9 cellular contexts compared by ENCODE assay signal in genomic region chr2:177281400-177282021, GRCh38. TPM values are rescaled to one million over a fixed set of nuclear protein-coding genes. Genes with fewer than 3 reads are reported as not detected.
DNase-seq lines count a peak whose midpoint lies in the region; ATAC-seq, FAIRE-seq and TF ChIP-seq lines count a peak whose summit lies in the region.
"Had no signal": no experiment of that assay in that cellular context is flagged by ENCODE, and none has a peak within 500 bp of the region (broad histone marks: within the 10 kb centered on the region; RNA-seq: fewer than 3 reads in every experiment).

No MANE protein-coding gene starts in this region.

- H3K36me3 ChIP-seq in K562 (ENCODE audit: control insufficient read depth, insufficient read depth, low read length): no peaks in the 10 kb centered on the region
- peaks cover 0 to under 1% (median 0%) of the 10 kb centered on the region in 6 donors for H3K36me3 ChIP-seq in spleen
- H3K36me3 ChIP-seq: adrenal gland had no signal

- 52% methylated on average over 6 of the region's 6 CpGs for WGBS in K562 (ENCODE audit: insufficient coverage, low coverage, missing lambda C conversion rate)
- 58 to 72% (median 68%) methylated on average over 6 of the region's 6 CpGs for WGBS in spleen, 5 donors

- TF ChIP-seq CTCF in K562 (IDR thresholded peaks at IDR 0.05 in 2 of 3, conservative IDR thresholded peaks at IDR 0.05 in 1 of 3; ENCODE audit: insufficient read depth in 2 of 3, low read depth in 1 of 3, low read length in 3 of 3) (no peak), spleen (IDR thresholded peaks at IDR 0.05 in 8 of 11, conservative IDR thresholded peaks at IDR 0.05 in 3 of 11) (no peak)

- peaks cover 4 to 24% of the 10 kb centered on the region in 2 experiments; a peak in 3 of 5 replicates for H3K4me1 ChIP-seq in K562 (replicated peaks in 1 of 2; ENCODE audit: control insufficient read depth in 2 of 2, insufficient read depth in 2 of 2, low read length in 2 of 2)
- peaks cover 0 to 14% (median 2%) of the 10 kb centered on the region in 6 donors for H3K4me1 ChIP-seq in spleen
- H3K4me1 ChIP-seq: adrenal gland had no signal

- H3K9me3 ChIP-seq in K562 (replicated peaks; ENCODE audit: control insufficient read depth, insufficient read depth, low read depth, low read length) (no peaks in the 10 kb centered on the region), spleen (no peaks in the 10 kb centered on the region)
- H3K9me3 ChIP-seq: adrenal gland had no signal

- H3K27me3 ChIP-seq in K562 (ENCODE audit: control insufficient read depth in 2 of 2, insufficient read depth in 2 of 2, low read length in 2 of 2) (no peaks in the 10 kb centered on the region), spleen (replicated peaks in 1 of 7) (no peaks in the 10 kb centered on the region)
- H3K27me3 ChIP-seq: adrenal gland had no signal

- ATAC-seq in GM19372 (IDR thresholded peaks at IDR 0.05; ENCODE audit: low read depth, unreplicated experiment) (peak; percentile 49), HG03066 (IDR thresholded peaks at IDR 0.05; ENCODE audit: low read depth, unreplicated experiment) (peak; percentile 71), K562 (peak; percentile 56)
- peak; percentile 93 for ATAC-seq in stimulated activated memory B cell treated with anti-CD40 and anti-IgM and Interleukin-4, amounts not matched to agents 10 μg/mL and 1 μg/mL and 100 μg/mL, for 72 hours

- no peaks in the 10 kb centered on the region for H4K20me1 ChIP-seq in K562 (replicated peaks; ENCODE audit: control insufficient read depth, insufficient read depth, low read length)

- CTCF ChIA-PET in K562 (lab: Yijun Ruan, JAX; ENCODE audit: low intra/inter-chr PET ratio): no interaction called here

- no peaks in the 10 kb centered on the region for H3K9me3 Mint-ChIP-seq in stimulated activated memory B cell treated with anti-CD40 and anti-IgM and Interleukin-4, amounts not matched to agents 10 μg/mL and 1 μg/mL and 100 μg/mL, for 72 hours

- BruUV-seq in K562 (replicated peaks; lab: Mats Ljungman, UMichigan): no TSS peak

- H3K27ac Mint-ChIP-seq in stimulated activated memory B cell treated with anti-CD40 and anti-IgM and Interleukin-4, amounts not matched to agents 10 μg/mL and 1 μg/mL and 100 μg/mL, for 72 hours: peak overlapping the region; percentile 48

- no peaks in the 10 kb centered on the region for H3K27me3 Mint-ChIP-seq in stimulated activated memory B cell treated with anti-CD40 and anti-IgM and Interleukin-4, amounts not matched to agents 10 μg/mL and 1 μg/mL and 100 μg/mL, for 72 hours

- in situ Hi-C loops in K562 (cut with MboI): no loop called here

- TF ChIP-seq RAD21 in K562 (CRISPR knock-in tag; conservative IDR thresholded peaks at IDR 0.05 in 1 of 2, IDR thresholded peaks at IDR 0.05 in 1 of 2): no peak

- H3K4me1 Mint-ChIP-seq in stimulated activated memory B cell treated with anti-CD40 and anti-IgM and Interleukin-4, amounts not matched to agents 10 μg/mL and 1 μg/mL and 100 μg/mL, for 72 hours: peaks cover 44% of the 10 kb centered on the region

- intact Hi-C loops in K562 (cut with micrococcal nuclease): no loop called here
- intact Hi-C loops in spleen (cut with DNase I; ENCODE audit: low total_unique reads): no loop called here

- H3K4me3 Mint-ChIP-seq in stimulated activated memory B cell treated with anti-CD40 and anti-IgM and Interleukin-4, amounts not matched to agents 10 μg/mL and 1 μg/mL and 100 μg/mL, for 72 hours: no peak overlapping the region

- DNase-seq in K562 (ENCODE audit: extremely low read depth in 1 of 4, low spot score in 3 of 4): peak in 1 of 4 experiments; percentile 44
- no peak for DNase-seq in NCI-H446 treated with DMSO at 0.1 percent for 48 hours (lab: John Stamatoyannopoulos, UW)
- no peak for DNase-seq in SK-N-DZ (ENCODE audit: low spot score)
- no peak for DNase-seq in spleen
- DNase-seq: stimulated activated CD4-positive, alpha-beta T cell treated with anti-CD3 and anti-CD28 coated beads, Interleukin-4, amount 100 ng/mL, for 4 hours had no signal

- peak overlapping the region in 1 of 2 experiments; percentile 20; a peak in 1 of 4 replicates for H3K9ac ChIP-seq in K562 (ENCODE audit: insufficient read depth in 1 of 2, low read depth in 2 of 2, low read length in 2 of 2)

- TF ChIP-seq POLR2A in K562 (conservative IDR thresholded peaks at IDR 0.05) (no peak), spleen (IDR thresholded peaks at IDR 0.05) (no peak)

- H3K27ac ChIP-seq in K562 (ENCODE audit: extremely low read depth, low read depth, low read length): no peak overlapping the region; the same call in 2 of the 3 replicates
- peak overlapping the region in 2 of 8 donors; percentile 11 to 50 for H3K27ac ChIP-seq in spleen
- H3K27ac ChIP-seq: adrenal gland had no signal

- peak overlapping the region; percentile 63 for H2AFZ ChIP-seq in K562 (ENCODE audit: low read depth, low read length)

- no peaks in the 10 kb centered on the region for H3K79me2 ChIP-seq in K562 (ENCODE audit: control insufficient read depth, insufficient read depth, low read length)

- no peak for TF ChIP-seq EP300 in K562 (IDR thresholded peaks at IDR 0.05; ENCODE audit: low read length)

- FAIRE-seq in K562 (lab: Jason Lieb, UNC): peak; percentile 58

- H3K9me1 ChIP-seq in K562 (ENCODE audit: control insufficient read depth, insufficient read depth, low read length): no peaks in the 10 kb centered on the region

- H3K4me2 ChIP-seq in K562 (ENCODE audit: insufficient read depth, low read length): no peak overlapping the region

- POLR2A ChIA-PET in K562 (lab: Yijun Ruan, JAX): interaction anchor here (0.7 to 12.1 kb wide), 4 partner anchors 13 to 69 kb away, joined by 3 to 199 read pairs (median 4); partner anchors contain the start of genes HNRNPA3 and NFE2L2

- H3K4me3 ChIP-seq in K562 (no peak overlapping the region), spleen (no peak overlapping the region)
- H3K4me3 ChIP-seq: adrenal gland had no signal

- H3K36me3 Mint-ChIP-seq in stimulated activated memory B cell treated with anti-CD40 and anti-IgM and Interleukin-4, amounts not matched to agents 10 μg/mL and 1 μg/mL and 100 μg/mL, for 72 hours: no peaks in the 10 kb centered on the region

TF ChIP-seq in K562, 482 proteins besides CTCF, POLR2A, EP300 and RAD21 (continues in another document):
- peak; percentile 50 for TF ChIP-seq ZNF311 (CRISPR knock-in tag; IDR thresholded peaks at IDR 0.05)
- TF ChIP-seq E2F8 (IDR thresholded peaks at IDR 0.05; ENCODE audit: low read depth, partially characterized antibody): no peak

RNA-seq across cellular contexts. Expression of gene NFE2L2, which starts 17.0 kb away (rescaled TPM):
- 61.8 and 169 TPM in 2 replicates for total RNA-seq in K562 (2011; cell fraction: chromatin; rRNA removed; ENCODE audit: low replicate concordance)
- 36.7 and 42.6 TPM in 2 replicates for total RNA-seq in K562 (2011; cell fraction: nucleolus; rRNA removed)
- total RNA-seq in K562 (2011; cell fraction: nucleoplasm; rRNA removed): 59.8 and 96.6 TPM in 2 replicates
- total RNA-seq in K562 (2014; rRNA removed) (33.2 and 46.0 TPM in 2 replicates), K562 (2014; rRNA removed; fragmentation: Illumina TruSeq; extraction: Trizol) (59.3 and 72.0 TPM in 2 replicates), K562 (2015; rRNA removed; fragmentation: Illumina TruSeq; extraction: Trizol) (62.5 and 67.8 TPM in 2 replicates), K562 (2021) (60.8 and 64.8 TPM in 2 replicates), spleen (100 to 1,000 TPM in 6 of 7 donors, 10 to 100 TPM in 1; 87.0 to 148 (median 107) TPM)
- polyA plus RNA-seq in K562 (2011; rRNA removed) (93.2 and 120 TPM in 2 replicates), K562 (2014; fragmentation: Illumina TruSeq; extraction: Trizol) (91.0 and 100 TPM in 2 replicates), K562 (2014; fragmentation: Nextera tagmentation; extraction: Ambion mirVana) (10 to 100 TPM; 29.3 to 34.8 TPM), K562 (2014; rRNA removed) (54.9 and 56.3 TPM in 2 replicates), spleen (10 to 100 TPM; 25.9 to 50.4 (median 27.0) TPM)
- polyA plus RNA-seq in K562 (2011; cell fraction: cytosol; rRNA removed): 58.4 and 68.0 TPM in 2 replicates
- polyA plus RNA-seq in K562 (2011; cell fraction: nucleus; rRNA removed): 62.5 and 70.2 TPM in 2 replicates
- polyA plus RNA-seq in K562 (2012): 42.7 and 78.6 TPM in 2 replicates
- polyA minus RNA-seq in K562 (2011; rRNA and poly(A)+ RNA removed): 108 and 150 TPM in 2 replicates
- 40.0 and 70.1 TPM in 2 replicates for polyA minus RNA-seq in K562 (2011; cell fraction: cytosol; rRNA and poly(A)+ RNA removed)
- 52.2 and 71.1 TPM in 2 replicates for polyA minus RNA-seq in K562 (2011; cell fraction: nucleus; rRNA and poly(A)+ RNA removed)
- 25.8 and 33.2 TPM in 2 replicates for polyA plus RNA-seq in SK-N-DZ (2014; cell fraction: cytosol; rRNA removed)
- polyA plus RNA-seq in SK-N-DZ (2014; cell fraction: nucleus; rRNA removed): 27.5 and 49.4 TPM in 2 replicates
